9 cellular contexts compared by ENCODE assay signal in genomic region chr3:187063286-187064081, GRCh38.
A peak's percentile ranks its signal among the peaks of the same experiment; 100 is the strongest.
DNase-seq lines count a peak whose midpoint lies in the region; ATAC-seq and TF ChIP-seq lines count a peak whose summit lies in the region.
"Had no signal": no experiment of that assay in that cellular context is flagged by ENCODE, and none has a peak within 500 bp of the region (broad histone marks: within the 10 kb centered on the region; RNA-seq: fewer than 3 reads in every experiment).

No MANE protein-coding gene starts in this region.

- H3K4me1 Mint-ChIP-seq in neural crest cell = peaks cover 20% of the 10 kb centered on the region

- no peaks in the 10 kb centered on the region for H3K27me3 ChIP-seq in DND-41 (ENCODE audit: insufficient read depth, low read length, poor library complexity)

- peak overlapping the region; percentile 75 for H3K27ac Mint-ChIP-seq in neural crest cell (ENCODE audit: unreplicated experiment)

- no peaks in the 10 kb centered on the region for H3K79me2 ChIP-seq in DND-41 (ENCODE audit: insufficient read depth, low read length)

- H3K27ac ChIP-seq in DND-41 (ENCODE audit: low read length) = no peak overlapping the region

- DNase-seq in DND-41 (no peak), NAMALWA (ENCODE audit: low spot score) (peak; percentile 48), neural crest cell (ENCODE audit: low read depth, low spot score) (no peak), NCI-H748 treated with DMSO at 0.1 percent for 48 hours (lab: John Stamatoyannopoulos, UW) (no peak), pons (ENCODE audit: low spot score) (no peak)
- DNase-seq in central memory CD4-positive, alpha-beta T cell = peak; percentile 20
- DNase-seq: NCI-H446 treated with DMSO at 0.1 percent for 48 hours had no signal

- H3K4me3 Mint-ChIP-seq in neural crest cell = no peak overlapping the region

- no peaks in the 10 kb centered on the region for H3K9me3 ChIP-seq in DND-41 (ENCODE audit: insufficient read depth, low read length, severe bottlenecking)

- H3K4me3 ChIP-seq in DND-41 (ENCODE audit: low read depth in 1 of 2, low read length in 2 of 2) = no peak overlapping the region

- H3K4me1 ChIP-seq in DND-41 (ENCODE audit: insufficient read depth, low read length) = no peaks in the 10 kb centered on the region

- peaks cover 32% of the 10 kb centered on the region for H3K36me3 Mint-ChIP-seq in neural crest cell (ENCODE audit: low read depth)

- no peak overlapping the region for H3K9ac ChIP-seq in DND-41 (ENCODE audit: low read depth, low read length)

- no peaks in the 10 kb centered on the region for H3K9me3 Mint-ChIP-seq in neural crest cell

- TF ChIP-seq CTCF in DND-41 (IDR thresholded peaks at IDR 0.05; ENCODE audit: borderline replicate concordance, extremely low read depth, low read length, poor library complexity, severe bottlenecking) = no peak
- TF ChIP-seq CTCF in neural crest cell (conservative IDR thresholded peaks at IDR 0.05) = no peak

- no peaks in the 10 kb centered on the region for H3K27me3 Mint-ChIP-seq in neural crest cell (ENCODE audit: low read depth)

- no peaks in the 10 kb centered on the region for H4K20me1 ChIP-seq in DND-41 (ENCODE audit: insufficient read depth, low read length)

- H3K4me2 ChIP-seq in DND-41 (ENCODE audit: insufficient read depth, low read length) = no peak overlapping the region

- ATAC-seq in DND-41 (ENCODE audit: insufficient read depth, low read depth) (0 out of 3 replicates have a peak, but pooled peaks have one; percentile 49), GM18517 (IDR thresholded peaks at IDR 0.05; ENCODE audit: unreplicated experiment) (no peak), GM19397 (IDR thresholded peaks at IDR 0.05; ENCODE audit: unreplicated experiment) (no peak)

- no peak overlapping the region for H2AFZ ChIP-seq in DND-41 (ENCODE audit: low read depth, low read length)

- no peaks in the 10 kb centered on the region for H3K36me3 ChIP-seq in DND-41 (ENCODE audit: insufficient read depth, low read length)

Comparison
In these comparisons a context has a peak if more than half of its experiments do, and no peak if none do; other contexts are left out.
1. DNase-seq: peak in NAMALWA (single experiment) and central memory CD4-positive, alpha-beta T cell (single experiment); none in DND-41 (single experiment), neural crest cell (single experiment), NCI-H748 treated with DMSO at 0.1 percent for 48 hours (single experiment) and pons (single experiment).